In the genomic region with DNA sequence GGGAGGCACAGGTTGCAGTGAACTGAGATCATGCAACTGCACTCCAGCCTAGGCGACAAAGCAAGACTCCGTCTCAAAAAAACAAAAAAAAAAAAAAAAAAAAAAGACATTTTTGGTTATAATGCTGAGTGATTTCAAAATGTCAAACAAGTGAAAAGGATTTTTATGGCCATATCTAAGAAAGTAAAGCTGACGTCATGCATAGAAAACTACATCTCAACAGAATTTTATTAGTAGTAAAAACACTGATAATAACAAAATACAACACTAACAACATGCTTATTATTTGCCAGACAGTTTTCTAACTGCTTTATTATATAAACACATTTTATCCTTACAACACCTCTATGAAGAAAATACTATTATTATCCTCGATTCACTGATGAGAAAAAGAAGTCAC, we compare ENCODE assay signal across 8 cellular contexts.
"Had no signal": no experiment of that assay in that cellular context is flagged by ENCODE, and none has a peak within 500 bp of the region (broad histone marks: within the 10 kb centered on the region; RNA-seq: fewer than 3 reads in every experiment).

No MANE protein-coding gene starts in this region.

- H3K4me3 ChIP-seq: GM23338, K562 had no signal

- H3K4me2 ChIP-seq: GM23338 had no signal

- DNase-seq: H9, HCEC 1CT, HFFc6, IMR-90, KG1 had no signal

- H2AFZ ChIP-seq: GM23338 had no signal

- H3K27ac ChIP-seq: HL-60 had no signal

- ATAC-seq: GM23338, K562 had no signal
